In genomic region chr6:118963003-118963402, GRCh38 we compare ENCODE assay signal across 11 cellular contexts. TPM values are rescaled to one million over a fixed set of nuclear protein-coding genes. Genes with fewer than 3 reads are reported as not detected.
DNase-seq lines count a peak whose midpoint lies in the region; ATAC-seq, FAIRE-seq and TF ChIP-seq lines count a peak whose summit lies in the region.
"Had no signal": no experiment of that assay in that cellular context is flagged by ENCODE, and none has a peak within 500 bp of the region (broad histone marks: within the 10 kb centered on the region; RNA-seq: fewer than 3 reads in every experiment).

No MANE protein-coding gene starts in this region.

- FAIRE-seq in TTC549 (lab: Jason Lieb, UNC): peak; percentile 73

- DNase-seq in CD14-positive monocyte (ENCODE audit: low spot score) (no peak), germinal center (ENCODE audit: low spot score) (peak; percentile 2), cerebellum (ENCODE audit: low spot score) (no peak)
- no peak for DNase-seq in activated CD4-positive, alpha-beta T cell treated with anti-CD3 and anti-CD28 coated beads, Interleukin-2, amount 10 ng/mL, durations not matched to agents 24 days and 14 days
- DNase-seq: lower lobe of right lung, NCI-H1436 had no signal

- CTCF ChIA-PET in HEK293 (lab: Yijun Ruan, JAX): interaction anchor here (1.1 to 5.4 kb wide), 9 partner anchors 9 to 185 kb away, joined by 3 to 100 read pairs (median 6); no protein-coding TSS in a partner anchor

- H3K36me3 ChIP-seq in HEK293 (ENCODE audit: control insufficient read depth in 2 of 2, insufficient read depth in 1 of 2, low read length in 2 of 2): peaks cover 0 to 28% of the 10 kb centered on the region in 2 experiments; a peak in 1 of 3 replicates

- intact Hi-C loops in CD14-positive monocyte (cut with micrococcal nuclease): loop anchor here (10.0 kb wide), 2 partner anchors 142 to 152 kb away; no protein-coding TSS in a partner anchor
- intact Hi-C loops in activated CD4-positive, alpha-beta T cell treated with anti-CD3 and anti-CD28 coated beads, Interleukin-2, amount 10 ng/mL, durations not matched to agents 24 days and 14 days (cut with micrococcal nuclease): loop anchor here (1.0 to 10.0 kb wide), 2 partner anchors 147 to 678 kb away; no protein-coding TSS in a partner anchor

- no peaks in the 10 kb centered on the region for H3K9me3 ChIP-seq in HEK293 (ENCODE audit: control insufficient read depth, insufficient read depth, low read depth, low read length)
- H3K9me3 ChIP-seq: lower lobe of right lung had no signal

- TF ChIP-seq CTCF in CD14-positive monocyte (IDR thresholded peaks at IDR 0.05) (peak; percentile 18), HEK293 (tag by site-specific recombination; IDR thresholded peaks at IDR 0.05) (no peak)

- peaks cover 4% of the 10 kb centered on the region for H3K4me1 Mint-ChIP-seq in CD14-positive monocyte
- peaks cover 9% of the 10 kb centered on the region for H3K4me1 Mint-ChIP-seq in activated CD4-positive, alpha-beta T cell treated with anti-CD3 and anti-CD28 coated beads, Interleukin-2, amount 10 ng/mL, durations not matched to agents 24 days and 14 days

- no peaks in the 10 kb centered on the region for H3K36me3 Mint-ChIP-seq in CD14-positive monocyte
- H3K36me3 Mint-ChIP-seq in activated CD4-positive, alpha-beta T cell treated with anti-CD3 and anti-CD28 coated beads, Interleukin-2, amount 10 ng/mL, durations not matched to agents 24 days and 14 days (ENCODE audit: low read depth): no peaks in the 10 kb centered on the region
- H3K36me3 Mint-ChIP-seq: stimulated activated effector memory CD8-positive, alpha-beta T cell treated with anti-CD3 and anti-CD28 coated beads, Interleukin-12 subunit alpha, Interleukin-12 subunit beta, amount 100 ng/mL, for 72 hours had no signal

- no peak overlapping the region for H3K4me3 Mint-ChIP-seq in CD14-positive monocyte
- H3K4me3 Mint-ChIP-seq in activated CD4-positive, alpha-beta T cell treated with anti-CD3 and anti-CD28 coated beads, Interleukin-2, amount 10 ng/mL, durations not matched to agents 24 days and 14 days: no peak overlapping the region
- H3K4me3 Mint-ChIP-seq: stimulated activated effector memory CD8-positive, alpha-beta T cell treated with anti-CD3 and anti-CD28 coated beads, Interleukin-12 subunit alpha, Interleukin-12 subunit beta, amount 100 ng/mL, for 72 hours had no signal

- no peaks in the 10 kb centered on the region for H3K4me1 ChIP-seq in HEK293 (ENCODE audit: control insufficient read depth, insufficient read depth, low read length)
- H3K4me1 ChIP-seq: lower lobe of right lung had no signal

- POLR2A ChIA-PET in HEK293 (lab: Yijun Ruan, JAX): interaction anchor here (0.7 kb wide), 1 partner anchor 823 kb away, joined by 3 read pairs; no protein-coding TSS in a partner anchor

- H3K9me3 Mint-ChIP-seq in CD14-positive monocyte: no peaks in the 10 kb centered on the region
- no peaks in the 10 kb centered on the region for H3K9me3 Mint-ChIP-seq in activated CD4-positive, alpha-beta T cell treated with anti-CD3 and anti-CD28 coated beads, Interleukin-2, amount 10 ng/mL, durations not matched to agents 24 days and 14 days
- H3K9me3 Mint-ChIP-seq: stimulated activated effector memory CD8-positive, alpha-beta T cell treated with anti-CD3 and anti-CD28 coated beads, Interleukin-12 subunit alpha, Interleukin-12 subunit beta, amount 100 ng/mL, for 72 hours had no signal

- H3K27ac Mint-ChIP-seq in CD14-positive monocyte: no peak overlapping the region
- no peak overlapping the region for H3K27ac Mint-ChIP-seq in activated CD4-positive, alpha-beta T cell treated with anti-CD3 and anti-CD28 coated beads, Interleukin-2, amount 10 ng/mL, durations not matched to agents 24 days and 14 days
- H3K27ac Mint-ChIP-seq: stimulated activated effector memory CD8-positive, alpha-beta T cell treated with anti-CD3 and anti-CD28 coated beads, Interleukin-12 subunit alpha, Interleukin-12 subunit beta, amount 100 ng/mL, for 72 hours had no signal

- no peak overlapping the region for H3K4me3 ChIP-seq in HEK293 (ENCODE audit: low read depth, low read length)
- H3K4me3 ChIP-seq: lower lobe of right lung had no signal

- ATAC-seq in GM18858 (IDR thresholded peaks at IDR 0.05; ENCODE audit: unreplicated experiment) (no peak), GM21825 (IDR thresholded peaks at IDR 0.05; ENCODE audit: unreplicated experiment) (no peak)
- ATAC-seq: lower lobe of right lung; stimulated activated effector memory CD8-positive, alpha-beta T cell treated with anti-CD3 and anti-CD28 coated beads, Interleukin-12 subunit alpha, Interleukin-12 subunit beta, amount 100 ng/mL, for 72 hours had no signal

- peaks cover 0 to 3% (median 2%) of the 10 kb centered on the region in 3 donors for H3K27me3 Mint-ChIP-seq in CD14-positive monocyte (ENCODE audit: low read depth in 3 of 3)
- no peaks in the 10 kb centered on the region for H3K27me3 Mint-ChIP-seq in activated CD4-positive, alpha-beta T cell treated with anti-CD3 and anti-CD28 coated beads, Interleukin-2, amount 10 ng/mL, durations not matched to agents 24 days and 14 days

- H3K27ac ChIP-seq in HEK293 (ENCODE audit: extremely low read depth, low read depth, low read length): no peak overlapping the region
- H3K27ac ChIP-seq: lower lobe of right lung had no signal

TF ChIP-seq in HEK293, 187 proteins besides CTCF, POLR2A, EP300 and RAD21:
- TF ChIP-seq ZNF394 (tag by site-specific recombination; IDR thresholded peaks at IDR 0.05; ENCODE audit: borderline replicate concordance) (no peak), ZNF175 (tag by site-specific recombination; IDR thresholded peaks at IDR 0.05) (no peak), ZNF654 (tag by site-specific recombination; IDR thresholded peaks at IDR 0.05; ENCODE audit: low read depth) (peak; percentile 26; the same call in 1 of the 2 replicates), ZBTB1 (tag by site-specific recombination; IDR thresholded peaks at IDR 0.05) (no peak), ZNF280C (tag by site-specific recombination; IDR thresholded peaks at IDR 0.05) (no peak), PRDM1 (tag by site-specific recombination; IDR thresholded peaks at IDR 0.05) (no peak), ZNF561 (tag by site-specific recombination; IDR thresholded peaks at IDR 0.05; ENCODE audit: borderline replicate concordance) (no peak)

RNA-seq across cellular contexts. Expression of gene MCM9, which starts 28.0 kb away (rescaled TPM):
- 10 to 100 TPM in 1 of 2 donors, 1 to 10 TPM in 1; 9.8 to 11.9 TPM for polyA plus RNA-seq in CD14-positive monocyte
- 14.2 TPM for total RNA-seq in cerebellum
- total RNA-seq in activated CD4-positive, alpha-beta T cell treated with anti-CD3 and anti-CD28 coated beads, Interleukin-2, amount 10 ng/mL, durations not matched to agents 24 days and 14 days: 19.0 and 21.3 TPM in 2 replicates
